In the genomic region with DNA sequence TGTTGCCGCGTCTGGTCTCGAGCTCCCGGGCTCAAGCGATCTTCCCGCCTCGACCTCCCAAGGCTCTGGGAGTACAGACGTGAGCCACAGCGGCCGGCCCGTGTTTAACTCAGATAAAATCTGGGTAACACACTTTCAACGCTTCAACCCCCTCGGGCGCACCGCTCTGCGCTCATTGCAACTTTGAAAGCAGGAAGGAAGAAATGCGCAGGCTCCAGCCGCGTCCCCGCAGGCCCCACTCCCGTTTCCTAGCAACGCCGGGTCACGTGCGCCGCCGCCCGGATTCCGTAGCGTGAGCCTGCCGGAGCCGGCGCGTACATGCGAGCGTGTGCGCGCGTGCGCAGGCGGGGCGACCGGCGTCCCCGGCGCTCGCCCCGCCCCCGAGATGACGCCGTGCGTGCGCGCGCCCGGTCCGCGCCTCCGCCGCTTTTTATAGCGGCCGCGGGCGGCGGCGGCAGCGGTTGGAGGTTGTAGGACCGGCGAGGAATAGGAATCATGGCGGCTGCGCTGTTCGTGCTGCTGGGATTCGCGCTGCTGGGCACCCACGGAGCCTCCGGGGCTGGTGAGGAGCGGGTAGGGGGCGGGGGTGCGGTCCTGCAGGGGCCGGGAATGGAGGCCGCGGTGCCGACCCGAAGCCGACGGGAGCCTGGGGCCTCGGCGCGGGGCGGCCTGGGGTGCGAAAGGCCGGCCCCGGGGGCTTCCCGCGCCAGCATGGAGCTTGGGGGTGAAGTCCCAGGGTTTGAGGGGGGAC, we compare ENCODE assay signal across 8 cellular contexts. TPM values are rescaled to one million over a fixed set of nuclear protein-coding genes. Genes with fewer than 3 reads are reported as not detected.
A peak's percentile ranks its signal among the peaks of the same experiment; 100 is the strongest.
DNase-seq lines count a peak whose midpoint lies in the region; ATAC-seq, FAIRE-seq and TF ChIP-seq lines count a peak whose summit lies in the region.

Gene BSG (plus strand): TSS at position 457 of the 751 bp plus-strand sequence. CDS start 39 bp downstream, at position 496.

- no peaks in the 10 kb centered on the region for H3K36me3 ChIP-seq in kidney (ENCODE audit: control insufficient read depth in 1 of 2, insufficient read depth in 2 of 2, low read length in 2 of 2)

- peaks cover 9 to 35% of the 10 kb centered on the region in 2 donors for H3K4me1 ChIP-seq in kidney (ENCODE audit: control insufficient read depth in 1 of 2, insufficient read depth in 1 of 2, low read depth in 1 of 2, low read length in 2 of 2)

- DNase-seq in AG09319 (ENCODE audit: extremely low read depth, low read depth) (peak; percentile 93), NCI-H510A (lab: John Stamatoyannopoulos, UW) (peak; percentile 84), cerebellum (ENCODE audit: low spot score) (peak; percentile 100), kidney (peak; percentile 100)
- peak; percentile 98 for DNase-seq in activated CD4-positive, alpha-beta T cell treated with anti-CD3 and anti-CD28 coated beads for 1 hour
- DNase-seq in stimulated activated CD4-positive, alpha-beta T cell treated with anti-CD3 and anti-CD28 coated beads, Interleukin-15, amount 100 ng/mL, for 24 hours, result peak; percentile 99

- H3K9ac ChIP-seq in kidney (ENCODE audit: low read length in 2 of 2), result peak within 1 kb of the TSS; percentile 63 to 74

- peak within 1 kb of the TSS; percentile 83 to 89 for H3K27ac ChIP-seq in kidney (ENCODE audit: low read depth in 2 of 2, low read length in 2 of 2)

- no peaks in the 10 kb centered on the region for H3K9me3 ChIP-seq in kidney (ENCODE audit: control insufficient read depth in 1 of 2, low read length in 2 of 2)

- TF ChIP-seq POLR2A in GM19099 (IDR thresholded peaks at IDR 0.05; ENCODE audit: extremely low read depth, insufficient read length, low read depth), result peak; percentile 99

- peak within 1 kb of the TSS; percentile 75 to 84 for H3K4me3 ChIP-seq in kidney (ENCODE audit: low read length in 2 of 2)

- intact Hi-C loops in kidney (cut with DNase I), result no loop called here

- TF ChIP-seq CTCF in AG09319 (IDR thresholded peaks at IDR 0.05; ENCODE audit: low read depth, low read length) (no peak), kidney (IDR thresholded peaks at IDR 0.05; ENCODE audit: borderline replicate concordance, extremely low read depth, insufficient read depth) (peak; percentile 0)

- peak; percentile 73 for ATAC-seq in HG03432 (IDR thresholded peaks at IDR 0.05; ENCODE audit: unreplicated experiment)

- no peak for FAIRE-seq in kidney (lab: Jason Lieb, UNC)

RNA-seq across cellular contexts. Expression of gene BSG, which starts in this region (rescaled TPM):
- total RNA-seq in cerebellum, result 94.5 TPM
- total RNA-seq in kidney, result 554 TPM
- 984 TPM for polyA plus RNA-seq in kidney (ENCODE audit: insufficient read depth, low read depth, low replicate concordance)

Comparison
In these comparisons a context has a peak if more than half of its experiments do, and no peak if none do; other contexts are left out.
1. Peak in every context shown above with its lines: DNase-seq, ATAC-seq, H3K4me3 ChIP-seq and H3K27ac ChIP-seq.